9 cellular contexts compared by ENCODE assay signal in genomic region chr17:39576187-39576586, GRCh38. TPM values are rescaled to one million over a fixed set of nuclear protein-coding genes. Genes with fewer than 3 reads are reported as not detected.
DNase-seq lines count a peak whose midpoint lies in the region; ATAC-seq and TF ChIP-seq lines count a peak whose summit lies in the region.
"Had no signal": no experiment of that assay in that cellular context is flagged by ENCODE, and none has a peak within 500 bp of the region (broad histone marks: within the 10 kb centered on the region; RNA-seq: fewer than 3 reads in every experiment).

No MANE protein-coding gene starts in this region.

- H4K20me1 ChIP-seq in MM.1S (ENCODE audit: insufficient read depth, low read length): no peaks in the 10 kb centered on the region

- H3K4me3 ChIP-seq in MM.1S (ENCODE audit: low read length): no peak overlapping the region

- no peak overlapping the region for H3K9ac ChIP-seq in MM.1S (ENCODE audit: low read length)

- no peak for ATAC-seq in GM18873 (IDR thresholded peaks at IDR 0.05; ENCODE audit: low FRiP score, unreplicated experiment)
- no peak for ATAC-seq in GM19351 (IDR thresholded peaks at IDR 0.05; ENCODE audit: unreplicated experiment)

- H3K4me3 Mint-ChIP-seq in brain: peak overlapping the region in 4 of 5 experiments; percentile 22 to 54 (median 39)

- peak overlapping the region; percentile 45 to 91 (median 50) for H3K27ac Mint-ChIP-seq in brain

- H3K4me2 ChIP-seq in MM.1S (ENCODE audit: low read depth, low read length): no peak overlapping the region

- H3K36me3 Mint-ChIP-seq in brain: peaks cover 14% of the 10 kb centered on the region

- H3K79me2 ChIP-seq in MM.1S (ENCODE audit: low read length): no peaks in the 10 kb centered on the region

- intact Hi-C loops in posterior cingulate gyrus (cut with DNase I): no loop called here

- H3K9me3 Mint-ChIP-seq in brain: peaks cover 0 to 4% (median 0%) of the 10 kb centered on the region in 5 experiments

- H3K4me1 ChIP-seq in MM.1S (ENCODE audit: low read length): no peaks in the 10 kb centered on the region

- no peaks in the 10 kb centered on the region for H3K36me3 ChIP-seq in MM.1S (replicated peaks; ENCODE audit: insufficient read depth, low read length)

- no peaks in the 10 kb centered on the region for H3K9me2 ChIP-seq in MM.1S (replicated peaks; ENCODE audit: insufficient read depth, low read length)

- H3K9me3 ChIP-seq in MM.1S (replicated peaks; ENCODE audit: insufficient read depth, low read length): no peaks in the 10 kb centered on the region

- no peaks in the 10 kb centered on the region for H3F3A ChIP-seq in MM.1S (ENCODE audit: insufficient read depth, low read length)

- peaks cover 57% of the 10 kb centered on the region for H3K4me1 Mint-ChIP-seq in brain

- no peaks in the 10 kb centered on the region for H3K27me3 Mint-ChIP-seq in brain

- no peaks in the 10 kb centered on the region for H3K27me3 ChIP-seq in MM.1S (replicated peaks; ENCODE audit: insufficient read depth, low read length)

- DNase-seq in NCI-H82 (lab: John Stamatoyannopoulos, UW) (peak; percentile 70), NCI-H82 treated with DMSO at 0.1 percent for 48 hours (lab: John Stamatoyannopoulos, UW; ENCODE audit: unreplicated experiment) (no peak), MM.1S (no peak), posterior cingulate gyrus (peak in 8 of 10 donors; percentile 26 to 91 (median 54))
- no peak for DNase-seq in stimulated activated CD4-positive, alpha-beta T cell treated with anti-CD3 and anti-CD28 coated beads, Interleukin-15, amount 100 ng/mL, for 24 hours
- DNase-seq: activated effector memory CD4-positive, alpha-beta T cell treated with Interleukin-2 at 50 U/mL for 16 hours had no signal

- H3K27ac ChIP-seq in MM.1S (ENCODE audit: low read length): no peak overlapping the region

- H2AFZ ChIP-seq in MM.1S (ENCODE audit: low read length): no peak overlapping the region

- 0 out of 2 replicates have a peak, but pooled peaks have one; percentile 17 for TF ChIP-seq CTCF in MM.1S (IDR thresholded peaks at IDR 0.05; ENCODE audit: low read length)
- TF ChIP-seq CTCF in brain (conservative IDR thresholded peaks at IDR 0.05): peak; percentile 51 to 72

RNA-seq across cellular contexts. Expression of gene NEUROD2, which starts 31.5 kb away (rescaled TPM):
- polyA plus RNA-seq in brain (ENCODE audit: insufficient read depth, low read depth, low replicate concordance): 8.1 TPM

RNA-seq across cellular contexts. Expression of gene PPP1R1B, which starts 50.6 kb away (rescaled TPM):
- 154 TPM for polyA plus RNA-seq in brain (ENCODE audit: insufficient read depth, low read depth, low replicate concordance)

Comparison
In these comparisons a context has a peak if more than half of its experiments do, and no peak if none do; other contexts are left out.
1. DNase-seq: peak in NCI-H82 (single experiment) and posterior cingulate gyrus (8 of 10); none in NCI-H82 treated with DMSO at 0.1 percent for 48 hours (single experiment), MM.1S (single experiment) and stimulated activated CD4-positive, alpha-beta T cell treated with anti-CD3 and anti-CD28 coated beads, Interleukin-15, amount 100 ng/mL, for 24 hours (single experiment).